28 cellular contexts compared by ENCODE assay signal in genomic region chr3:95197661-95198060, GRCh38.
"Had no signal": no experiment of that assay in that cellular context is flagged by ENCODE, and none has a peak within 500 bp of the region (broad histone marks: within the 10 kb centered on the region; RNA-seq: fewer than 3 reads in every experiment).

No MANE protein-coding gene starts in this region.

- H3K9me3 ChIP-seq: body of pancreas, esophagus muscularis mucosa had no signal

- H3K4me1 ChIP-seq: body of pancreas, esophagus muscularis mucosa had no signal

- H3K4me3 ChIP-seq: body of pancreas, esophagus muscularis mucosa had no signal

- H3K27me3 ChIP-seq: body of pancreas, esophagus muscularis mucosa had no signal

- H3K36me3 ChIP-seq: esophagus muscularis mucosa, WERI-Rb-1 had no signal

- ATAC-seq: activated CD4-positive, CD25-positive, alpha-beta regulatory T cell treated with anti-CD3 and anti-CD28 coated beads, Interleukin-2, amount 50 U/mL, for 24 hours; activated CD8-positive, alpha-beta T cell treated with anti-CD3 and anti-CD28 coated beads for 36 hours; activated naive CD4-positive, alpha-beta T cell treated with anti-CD3 and anti-CD28 coated beads, Interleukin-2, amount 50 U/mL, for 72 hours; activated T-cell treated with anti-CD3 and anti-CD28 coated beads, Interleukin-2, amount 50 U/mL, for 4 hours; activated T-helper 17 cell treated with anti-CD3 and anti-CD28 coated beads, Interleukin-2, amount 50 U/mL, for 72 hours; body of pancreas; effector memory CD8-positive, alpha-beta T cell; T-helper 17 cell had no signal

- DNase-seq: activated B cell treated with CpG ODN at 0.5 μM for 24 hours; activated CD4-positive, alpha-beta T cell treated with anti-CD3 and anti-CD28 coated beads for 48 hours; activated CD4-positive, alpha-beta T cell treated with anti-CD3 and anti-CD28 coated beads, Interleukin-2, amount 50 U/mL, for 1 hour; activated CD4-positive, alpha-beta T cell treated with anti-CD3 and anti-CD28 coated beads, Interleukin-2, amount 50 U/mL, for 48 hours; activated CD8-positive, alpha-beta memory T cell treated with anti-CD3 and anti-CD28 coated beads for 24 hours; activated CD8-positive, alpha-beta T cell treated with anti-CD3 and anti-CD28 coated beads for 36 hours; activated effector memory CD4-positive, alpha-beta T cell treated with anti-CD3 and anti-CD28 coated beads, Interleukin-2, amount 50 U/mL, for 16 hours; activated naive CD4-positive, alpha-beta T cell treated with anti-CD3 and anti-CD28 coated beads for 36 hours; activated T-cell treated with anti-CD3 and anti-CD28 coated beads, Interleukin-2, amount 50 U/mL, for 4 hours; amygdala; aorta; body of pancreas; caudate nucleus; cortex of kidney; dermis blood vessel endothelial cell; effector CD4-positive, alpha-beta T cell; effector memory CD8-positive, alpha-beta T cell; erythroblast; foreskin melanocyte; head of caudate nucleus; hippocampal formation; T-helper 17 cell; T1000; WERI-Rb-1 had no signal

- H3K27ac ChIP-seq: body of pancreas, esophagus muscularis mucosa, WERI-Rb-1 had no signal
